In the genomic region with DNA sequence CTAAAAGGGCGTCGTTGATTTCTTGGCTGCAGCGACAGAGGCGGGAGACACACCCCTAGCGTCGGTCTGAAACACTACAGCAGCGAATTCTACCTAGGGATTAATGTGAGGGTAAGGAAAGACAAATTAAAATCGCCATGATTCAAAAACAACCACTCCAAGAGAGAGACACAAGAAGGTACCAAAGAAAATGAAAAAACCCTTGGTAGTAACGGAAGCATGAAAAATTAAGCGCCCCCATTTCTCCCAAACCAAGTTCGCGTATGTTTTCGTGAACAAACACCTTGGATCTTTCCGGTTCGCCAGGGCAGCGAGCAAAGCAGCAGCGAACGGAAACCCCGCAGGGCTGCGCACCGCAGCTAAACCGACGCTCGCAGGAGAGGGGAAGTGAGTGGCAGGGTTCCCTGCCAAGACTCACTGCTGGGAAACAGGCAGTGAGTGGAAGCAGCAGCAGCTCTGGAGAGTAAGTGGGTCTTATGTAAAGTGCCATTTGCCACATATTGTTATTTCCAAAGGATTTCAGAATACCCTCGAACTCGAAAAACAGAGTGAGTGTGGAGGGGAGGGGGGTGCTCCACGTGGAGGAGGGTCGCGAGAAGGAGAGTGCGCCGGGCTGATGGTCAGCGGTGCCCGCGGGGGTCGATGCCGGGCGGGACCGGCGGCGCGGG, we compare ENCODE assay signal across 8 cellular contexts. TPM values are rescaled to one million over a fixed set of nuclear protein-coding genes. Genes with fewer than 3 reads are reported as not detected.
DNase-seq lines count a peak whose midpoint lies in the region; ATAC-seq and TF ChIP-seq lines count a peak whose summit lies in the region.

No MANE protein-coding gene starts in this region.

- H3K4me3 ChIP-seq in gastrocnemius medialis, result peak overlapping the region; percentile 84 to 92 (median 90)

- peak; percentile 67 to 79 (median 75) for TF ChIP-seq CTCF in gastrocnemius medialis (IDR thresholded peaks at IDR 0.05 in 4 of 5, conservative IDR thresholded peaks at IDR 0.05 in 1 of 5)

- H3K27me3 ChIP-seq in gastrocnemius medialis, result no peaks in the 10 kb centered on the region

- ATAC-seq in GM18502 (IDR thresholded peaks at IDR 0.05; ENCODE audit: poor library complexity, unreplicated experiment), result peak; percentile 62
- ATAC-seq in HG02970 (IDR thresholded peaks at IDR 0.05; ENCODE audit: low FRiP score, unreplicated experiment), result peak; percentile 38
- ATAC-seq in gastrocnemius medialis, result peak; percentile 78 to 79

- no peaks in the 10 kb centered on the region for H3K36me3 ChIP-seq in gastrocnemius medialis

- intact Hi-C loops in gastrocnemius medialis (cut with DNase I; ENCODE audit: low total_unique reads), result loop anchor here (1.0 to 10.0 kb wide), 5 partner anchors 36 to 1133 kb away; partner anchors contain the start of genes C1D, CNRIP1 and GFPT1

- peak overlapping the region; percentile 95 to 97 (median 97) for H3K27ac ChIP-seq in gastrocnemius medialis

- peak in 1 of 2 donors; percentile 12 for TF ChIP-seq POLR2A in gastrocnemius medialis (IDR thresholded peaks at IDR 0.05)

- peaks cover 51 to 54% of the 10 kb centered on the region in 2 donors for H3K4me1 ChIP-seq in gastrocnemius medialis

- in situ Hi-C loops in gastrocnemius medialis (cut with MboI; ENCODE audit: low sequenced_read_pairs in 4 of 4), result no loop called here

- DNase-seq in NCI-H187 treated with DMSO at 0.1 percent for 48 hours (lab: John Stamatoyannopoulos, UW) (peak; percentile 55), T-helper 22 cell (ENCODE audit: low read depth) (peak; percentile 68), astrocyte of the hippocampus (ENCODE audit: low read depth, low spot score) (peak; percentile 88), hippocampal formation (lab: John Stamatoyannopoulos, UW) (peak; percentile 22 to 61), gastrocnemius medialis (peak; percentile 66 to 72), middle frontal gyrus (ENCODE audit: extremely low spot score, low spot score) (no peak)

- no peaks in the 10 kb centered on the region for H3K9me3 ChIP-seq in gastrocnemius medialis

RNA-seq across cellular contexts. Expression of gene PPP3R1, which starts 1.0 kb away (rescaled TPM):
- total RNA-seq in gastrocnemius medialis, result 10 to 100 TPM; 16.9 to 32.3 (median 29.8) TPM
